In genomic region chr6:31214516-31214915, GRCh38 we compare ENCODE assay signal across 22 cellular contexts. TPM values are rescaled to one million over a fixed set of nuclear protein-coding genes. Genes with fewer than 3 reads are reported as not detected.
"Had no signal": no experiment of that assay in that cellular context is flagged by ENCODE, and none has a peak within 500 bp of the region (broad histone marks: within the 10 kb centered on the region; RNA-seq: fewer than 3 reads in every experiment).

No MANE protein-coding gene starts in this region.

- H3K4me1 ChIP-seq: right atrium auricular region, sigmoid colon had no signal

- H3K9me3 ChIP-seq: right atrium auricular region, sigmoid colon had no signal

- H3K4me3 Mint-ChIP-seq: naive thymus-derived CD4-positive, alpha-beta T cell; nephron progenitor cell had no signal

- H3K27me3 ChIP-seq: heart left ventricle, right atrium auricular region, sigmoid colon had no signal

- H3K27ac Mint-ChIP-seq: naive thymus-derived CD4-positive, alpha-beta T cell; nephron progenitor cell had no signal

- H3K4me3 ChIP-seq: heart left ventricle, right atrium auricular region, sigmoid colon, skin epidermis had no signal

- H3K36me3 ChIP-seq: heart left ventricle, right atrium auricular region, sigmoid colon had no signal

- H3K27ac ChIP-seq: heart left ventricle, right atrium auricular region, sigmoid colon had no signal

- ATAC-seq: heart left ventricle; naive thymus-derived CD4-positive, alpha-beta T cell had no signal

- FAIRE-seq: colon, endothelial cell of umbilical vein, frontal cortex, islet of Langerhans had no signal

- DNase-seq: dermis blood vessel endothelial cell; erythroblast; heart left ventricle; hypothalamus; kidney glomerular epithelial cell; mesendoderm; naive thymus-derived CD4-positive, alpha-beta T cell; nephron progenitor cell; posterior cingulate gyrus; sigmoid colon; stimulated activated CD4-positive, alpha-beta T cell treated with anti-CD3 and anti-CD28 coated beads, Interleukin-12 subunit alpha, Interleukin-12 subunit beta, amount 100 ng/mL, for 4 hours; stimulated activated naive CD4-positive, alpha-beta T cell treated with Interleukin-2 at 50 U/mL for 16 hours; trophoblast cell had no signal

RNA-seq across cellular contexts. Expression of gene POU5F1, which starts 44.0 kb away (rescaled TPM):
- total RNA-seq: endothelial cell of umbilical vein, frontal cortex, glomerular endothelial cell, lung microvascular endothelial cell, osteocyte, right atrium auricular region had no signal
